Comparison of ENCODE assay signal across 28 cellular contexts in the genomic region with DNA sequence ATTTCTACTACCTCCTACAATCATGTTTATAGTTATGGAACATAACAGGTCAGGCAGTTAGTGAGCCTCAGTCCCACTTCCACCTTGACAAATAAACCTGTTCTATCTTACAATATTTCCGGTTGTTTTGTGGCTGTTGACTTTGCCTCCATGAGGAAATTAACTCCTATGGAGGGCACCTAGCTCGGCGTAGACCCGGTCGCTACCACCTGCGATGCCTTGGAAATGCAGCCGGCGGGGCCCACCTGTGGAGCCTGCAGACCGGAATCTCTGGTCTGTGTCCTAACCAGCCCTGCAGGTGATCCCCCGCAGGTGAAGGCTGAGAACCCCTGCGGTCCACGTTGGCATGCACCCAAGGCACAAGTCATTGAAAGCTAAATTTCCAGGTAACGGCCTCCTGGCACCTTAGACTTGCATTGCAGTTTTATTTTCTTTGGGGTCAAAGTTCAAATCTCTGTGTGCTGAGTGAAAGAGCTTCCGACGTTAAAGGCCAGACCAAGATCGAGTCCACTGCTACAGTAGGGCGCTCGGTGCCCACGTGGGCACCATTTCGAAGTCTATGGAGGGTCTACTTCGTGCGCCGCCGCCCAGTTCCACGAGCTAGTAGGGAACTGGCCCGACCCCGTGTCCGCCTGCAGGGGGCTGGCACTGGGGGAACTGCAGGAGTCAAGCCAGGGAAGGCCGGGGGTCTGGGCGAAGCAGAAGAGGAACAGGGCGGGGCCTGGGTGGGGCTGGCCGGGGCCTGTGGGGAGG. TPM values are rescaled to one million over a fixed set of nuclear protein-coding genes. Genes with fewer than 3 reads are reported as not detected.
DNase-seq lines count a peak whose midpoint lies in the region; ATAC-seq and TF ChIP-seq lines count a peak whose summit lies in the region.
"Had no signal": no experiment of that assay in that cellular context is flagged by ENCODE, and none has a peak within 500 bp of the region (broad histone marks: within the 10 kb centered on the region; RNA-seq: fewer than 3 reads in every experiment).

No MANE protein-coding gene starts in this region.

- H3F3A ChIP-seq in GM23338 (replicated peaks; ENCODE audit: low read depth): no peaks in the 10 kb centered on the region

- H3K9me3 ChIP-seq in esophagus muscularis mucosa: no peaks in the 10 kb centered on the region
- H3K9me3 ChIP-seq: left lung, vagina had no signal

- no peaks in the 10 kb centered on the region for H3K79me2 ChIP-seq in GM23338 (replicated peaks; ENCODE audit: insufficient read depth)

- no peak for TF ChIP-seq POLR2A in esophagus muscularis mucosa (IDR thresholded peaks at IDR 0.05; ENCODE audit: low read depth)

- H3K27ac ChIP-seq in esophagus muscularis mucosa (replicated peaks in 1 of 4): no peak overlapping the region
- H3K27ac ChIP-seq in GM23338 (ENCODE audit: low read depth): no peak overlapping the region
- H3K27ac ChIP-seq: 22Rv1, left lung, vagina had no signal

- no peaks in the 10 kb centered on the region for H3K4me1 Mint-ChIP-seq in GM23338
- H3K4me1 Mint-ChIP-seq: CD4-positive, CD25-positive, alpha-beta regulatory T cell had no signal

- H2AFZ ChIP-seq in GM23338: no peak overlapping the region

- H3K4me1 ChIP-seq in esophagus muscularis mucosa: peaks cover 3 to 17% (median 9%) of the 10 kb centered on the region in 4 donors
- H3K4me1 ChIP-seq in GM23338 (ENCODE audit: insufficient read depth): no peaks in the 10 kb centered on the region
- H3K4me1 ChIP-seq: left lung had no signal

- peaks cover 0 to 77% (median 9%) of the 10 kb centered on the region in 4 donors for H3K27me3 ChIP-seq in esophagus muscularis mucosa
- no peaks in the 10 kb centered on the region for H3K27me3 ChIP-seq in GM23338 (ENCODE audit: insufficient read depth)

- H3K4me3 ChIP-seq in esophagus muscularis mucosa (no peak overlapping the region), GM23338 (no peak overlapping the region)
- H3K4me3 ChIP-seq: left lung, vagina had no signal

- no peak for TF ChIP-seq CTCF in esophagus muscularis mucosa (IDR thresholded peaks at IDR 0.05)
- no peak for TF ChIP-seq CTCF in GM23338 (conservative IDR thresholded peaks at IDR 0.05; ENCODE audit: low read depth in 2 of 2)

- intact Hi-C loops in esophagus muscularis mucosa (cut with DNase I): no loop called here

- H3K4me2 ChIP-seq in GM23338: no peak overlapping the region

- peaks cover 81% of the 10 kb centered on the region for H3K9me3 Mint-ChIP-seq in GM23338

- H4K20me1 ChIP-seq in GM23338 (replicated peaks; ENCODE audit: insufficient read depth): no peaks in the 10 kb centered on the region

- 74% methylated on average over 16 of the region's 32 CpGs for WGBS in esophagus muscularis mucosa

- H3K36me3 ChIP-seq in esophagus muscularis mucosa: no peaks in the 10 kb centered on the region
- H3K36me3 ChIP-seq in GM23338 (ENCODE audit: insufficient read depth): no peaks in the 10 kb centered on the region
- H3K36me3 ChIP-seq: left lung, vagina had no signal

- H3K9me2 ChIP-seq in GM23338 (ENCODE audit: insufficient read depth): no peaks in the 10 kb centered on the region

- DNase-seq in DMS53 (lab: John Stamatoyannopoulos, UW) (peak; percentile 28), DMS53 treated with DMSO at 0.1 percent for 48 hours (lab: John Stamatoyannopoulos, UW; ENCODE audit: unreplicated experiment) (no peak), DMS114 treated with DMSO at 0.1 percent for 48 hours (lab: John Stamatoyannopoulos, UW; ENCODE audit: unreplicated experiment) (peak; percentile 20), NCI-H345 treated with DMSO at 0.1 percent for 48 hours (lab: John Stamatoyannopoulos, UW; ENCODE audit: unreplicated experiment) (peak; percentile 73), esophagus muscularis mucosa (ENCODE audit: extremely low spot score) (peak; percentile 79), GM23338 (ENCODE audit: low spot score) (no peak), NOMO-1 treated with dmso at 0.1 percent for 144 hours (lab: John Stamatoyannopoulos, UW; ENCODE audit: unreplicated experiment) (no peak)
- DNase-seq: activated CD4-positive, alpha-beta T cell treated with anti-CD3 and anti-CD28 coated beads, Interleukin-2, amount 50 U/mL, for 4 hours; activated CD4-positive, CD25-positive, alpha-beta regulatory T cell; activated naive CD4-positive, alpha-beta T cell treated with Interleukin-2 at 50 U/mL for 16 hours; CD4-positive, CD25-positive, alpha-beta regulatory T cell; GF-D8; KG1; left lung; naive B cell; NCI-H1694; stimulated activated CD4-positive, alpha-beta T cell treated with anti-CD3 and anti-CD28 coated beads, Interleukin-15, amount 100 ng/mL, for 24 hours; stimulated activated naive CD4-positive, alpha-beta T cell treated with Interleukin-2 at 50 U/mL for 16 hours; SW 1271 had no signal

- H3K27me3 Mint-ChIP-seq in GM23338 (ENCODE audit: insufficient read depth, low read depth, poor library complexity): peaks cover 15% of the 10 kb centered on the region

- no peak overlapping the region for H3K4me3 Mint-ChIP-seq in GM23338
- H3K4me3 Mint-ChIP-seq: CD4-positive, CD25-positive, alpha-beta regulatory T cell; naive B cell had no signal

- no peak overlapping the region for H3K27ac Mint-ChIP-seq in GM23338
- H3K27ac Mint-ChIP-seq: naive B cell had no signal

- ATAC-seq in GM23338: no peak
- no peak for ATAC-seq in HG03457 (IDR thresholded peaks at IDR 0.05; ENCODE audit: unreplicated experiment)
- ATAC-seq: HCT116, left lung had no signal

- H3K36me3 Mint-ChIP-seq in GM23338 (ENCODE audit: low read depth): peaks cover 52% of the 10 kb centered on the region
- H3K36me3 Mint-ChIP-seq: CD4-positive, CD25-positive, alpha-beta regulatory T cell had no signal

- no peak for TF ChIP-seq EP300 in esophagus muscularis mucosa (IDR thresholded peaks at IDR 0.05)

TF ChIP-seq in GM23338, 12 proteins besides CTCF, POLR2A, EP300 and RAD21 (continues in another document):
- no peak for TF ChIP-seq JUNB (IDR thresholded peaks at IDR 0.05; ENCODE audit: unreplicated experiment)
- TF ChIP-seq EZH2 (IDR thresholded peaks at IDR 0.05; ENCODE audit: low read depth, unreplicated experiment): no peak
- TF ChIP-seq, protein P1, sequence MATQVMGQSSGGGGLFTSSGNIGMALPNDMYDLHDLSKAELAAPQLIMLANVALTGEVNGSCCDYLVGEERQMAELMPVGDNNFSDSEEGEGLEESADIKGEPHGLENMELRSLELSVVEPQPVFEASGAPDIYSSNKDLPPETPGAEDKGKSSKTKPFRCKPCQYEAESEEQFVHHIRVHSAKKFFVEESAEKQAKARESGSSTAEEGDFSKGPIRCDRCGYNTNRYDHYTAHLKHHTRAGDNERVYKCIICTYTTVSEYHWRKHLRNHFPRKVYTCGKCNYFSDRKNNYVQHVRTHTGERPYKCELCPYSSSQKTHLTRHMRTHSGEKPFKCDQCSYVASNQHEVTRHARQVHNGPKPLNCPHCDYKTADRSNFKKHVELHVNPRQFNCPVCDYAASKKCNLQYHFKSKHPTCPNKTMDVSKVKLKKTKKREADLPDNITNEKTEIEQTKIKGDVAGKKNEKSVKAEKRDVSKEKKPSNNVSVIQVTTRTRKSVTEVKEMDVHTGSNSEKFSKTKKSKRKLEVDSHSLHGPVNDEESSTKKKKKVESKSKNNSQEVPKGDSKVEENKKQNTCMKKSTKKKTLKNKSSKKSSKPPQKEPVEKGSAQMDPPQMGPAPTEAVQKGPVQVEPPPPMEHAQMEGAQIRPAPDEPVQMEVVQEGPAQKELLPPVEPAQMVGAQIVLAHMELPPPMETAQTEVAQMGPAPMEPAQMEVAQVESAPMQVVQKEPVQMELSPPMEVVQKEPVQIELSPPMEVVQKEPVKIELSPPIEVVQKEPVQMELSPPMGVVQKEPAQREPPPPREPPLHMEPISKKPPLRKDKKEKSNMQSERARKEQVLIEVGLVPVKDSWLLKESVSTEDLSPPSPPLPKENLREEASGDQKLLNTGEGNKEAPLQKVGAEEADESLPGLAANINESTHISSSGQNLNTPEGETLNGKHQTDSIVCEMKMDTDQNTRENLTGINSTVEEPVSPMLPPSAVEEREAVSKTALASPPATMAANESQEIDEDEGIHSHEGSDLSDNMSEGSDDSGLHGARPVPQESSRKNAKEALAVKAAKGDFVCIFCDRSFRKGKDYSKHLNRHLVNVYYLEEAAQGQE (IDR thresholded peaks at IDR 0.05; ENCODE audit: unreplicated experiment): no peak

RNA-seq across cellular contexts. Expression of a gene that starts 0.8 kb away (rescaled TPM):
- under 1 TPM in 1 of 4 donors, not detected in 3; under 0.01 TPM for total RNA-seq in esophagus muscularis mucosa
- total RNA-seq in GM23338 (2014; rRNA removed; shearing (Covaris generic)): not detected in 2 replicates
- not detected in 2 replicates for polyA plus RNA-seq in GM23338 (2016; fragmentation: Nextera tagmentation; extraction: Ambion mirVana)
- total RNA-seq: CD4-positive, CD25-positive, alpha-beta regulatory T cell; fibroblast of lung; glomerular endothelial cell; left lung; pulmonary artery endothelial cell; temporal lobe; vagina had no signal
- polyA plus RNA-seq: adipose tissue; CD4-positive, CD25-positive, alpha-beta regulatory T cell; fibroblast of lung had no signal

Comparison
In these comparisons a context has a peak if more than half of its experiments do, and no peak if none do; other contexts are left out.
1. DNase-seq: peak in DMS53 (single experiment), DMS114 treated with DMSO at 0.1 percent for 48 hours (single experiment), NCI-H345 treated with DMSO at 0.1 percent for 48 hours (single experiment) and esophagus muscularis mucosa (single experiment); none in DMS53 treated with DMSO at 0.1 percent for 48 hours (single experiment), GM23338 (single experiment) and NOMO-1 treated with dmso at 0.1 percent for 144 hours (single experiment).